Comparison of ENCODE assay signal across 21 cellular contexts in the genomic region with DNA sequence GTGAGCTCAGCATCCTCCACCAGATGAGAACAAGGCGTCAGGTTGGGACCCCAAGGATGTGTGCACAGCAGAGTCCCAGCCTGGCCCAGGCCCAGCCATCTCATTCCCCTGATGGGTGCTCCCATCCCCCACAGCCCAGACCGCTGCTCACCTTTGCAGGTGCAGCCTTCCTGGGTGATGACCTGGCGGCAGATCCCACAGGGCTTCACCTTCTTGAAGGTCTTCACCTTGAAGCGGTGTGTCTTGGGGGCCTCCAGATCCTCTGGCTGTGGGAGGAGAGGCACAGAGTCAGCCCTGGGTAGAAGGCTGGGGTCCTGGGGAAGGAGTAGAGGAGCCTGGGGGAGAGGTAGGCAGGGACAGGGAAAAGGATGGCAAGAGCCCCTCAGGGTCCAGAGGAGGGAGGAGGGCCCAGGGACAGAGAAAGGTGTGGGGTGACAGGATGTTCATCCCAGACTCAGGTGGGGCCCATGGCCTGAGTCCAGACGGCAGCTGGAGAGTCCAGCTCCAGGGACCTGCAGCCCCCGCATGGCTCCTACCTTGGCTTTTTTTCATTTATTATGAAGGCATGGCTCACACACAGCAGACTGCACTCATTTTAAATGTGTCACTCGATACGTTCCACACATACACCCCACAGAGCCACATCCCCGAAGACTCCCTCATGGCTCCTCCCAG. TPM values are rescaled to one million over a fixed set of nuclear protein-coding genes. Genes with fewer than 3 reads are reported as not detected.
DNase-seq lines count a peak whose midpoint lies in the region; ATAC-seq, FAIRE-seq and TF ChIP-seq lines count a peak whose summit lies in the region.
"Had no signal": no experiment of that assay in that cellular context is flagged by ENCODE, and none has a peak within 500 bp of the region (broad histone marks: within the 10 kb centered on the region; RNA-seq: fewer than 3 reads in every experiment).

No MANE protein-coding gene starts in this region.

- H3K9ac ChIP-seq in kidney (ENCODE audit: low read length in 2 of 2) (no peak overlapping the region), HepG2 (ENCODE audit: insufficient read depth, low read depth, low read length) (no peak overlapping the region)

- H3K4me2 ChIP-seq in HepG2 (ENCODE audit: low read depth, low read length): no peak overlapping the region
- H3K4me2 ChIP-seq: A549 had no signal

- H2AFZ ChIP-seq in HepG2 (ENCODE audit: low read length): no peak overlapping the region

- FAIRE-seq in kidney (lab: Jason Lieb, UNC): no peak
- FAIRE-seq in HepG2 (lab: Jason Lieb, UNC): no peak
- FAIRE-seq: A549, GM12878 had no signal

- DNase-seq in cardiac septum (ENCODE audit: low spot score) (peak; percentile 64), Right ventricle myocardium superior (no peak), body of pancreas (no peak), kidney (peak; percentile 75), sciatic nerve (ENCODE audit: low spot score) (peak; percentile 56), NCI-H446 (lab: John Stamatoyannopoulos, UW) (no peak), HepG2 (ENCODE audit: low spot score) (no peak), H7 (no peak)
- DNase-seq: AML-193; CD8-positive, alpha-beta T cell; DMS 273 treated with DMSO at 0.1 percent for 48 hours; DMS53; DND-41; EL; HCEC 1CT; IMR-90 had no signal

- CTCF ChIA-PET in HepG2 (lab: Yijun Ruan, JAX; ENCODE audit: low intra/inter-chr PET ratio, low total read pairs): interaction anchor here (0.8 kb wide), 1 partner anchor 206 kb away, joined by 3 read pairs; no protein-coding TSS in a partner anchor

- TF ChIP-seq POLR2A in body of pancreas (IDR thresholded peaks at IDR 0.05) (no peak), HepG2 (IDR thresholded peaks at IDR 0.05; ENCODE audit: insufficient read depth in 1 of 2, low read depth in 2 of 2, low read length in 2 of 2) (no peak)

- H4K20me1 ChIP-seq in HepG2 (ENCODE audit: insufficient read depth, low read length): no peaks in the 10 kb centered on the region

- in situ Hi-C loops in HepG2 (cut with HindIII; ENCODE audit: extremely low pct_ligation_motif_present, low pct_unique_long_range_greater_than_20kb): loop anchor here (5.0 kb wide), 2 partner anchors 104 to 199 kb away; no protein-coding TSS in a partner anchor

- no peaks in the 10 kb centered on the region for H3K9me3 ChIP-seq in body of pancreas
- no peaks in the 10 kb centered on the region for H3K9me3 ChIP-seq in kidney (ENCODE audit: control insufficient read depth in 1 of 2, low read length in 2 of 2)
- no peaks in the 10 kb centered on the region for H3K9me3 ChIP-seq in HepG2 (ENCODE audit: low read length)
- H3K9me3 ChIP-seq: A549 had no signal

- no peak for TF ChIP-seq RAD21 in HepG2 (CRISPR knock-in tag; IDR thresholded peaks at IDR 0.05)

- TF ChIP-seq EP300 in HepG2 (IDR thresholded peaks at IDR 0.05; ENCODE audit: low read depth in 2 of 2, low read length in 2 of 2) (no peak), HepG2 (CRISPR knock-in tag; IDR thresholded peaks at IDR 0.05; ENCODE audit: borderline replicate concordance) (no peak)

- H3K27ac ChIP-seq in body of pancreas (peak overlapping the region in 3 of 4 donors; percentile 18 to 97 (median 91)), kidney (ENCODE audit: low read depth in 2 of 2, low read length in 2 of 2) (no peak overlapping the region), HepG2 (ENCODE audit: extremely low read length, insufficient read depth, low read length) (no peak overlapping the region)
- H3K27ac ChIP-seq: 22Rv1, HL-60 had no signal

- H3K79me2 ChIP-seq in HepG2 (ENCODE audit: insufficient read depth, low read length): no peaks in the 10 kb centered on the region

- WGBS in body of pancreas, 2 donors: 90 to 93% methylated on average over 9 of the region's 9 CpGs
- WGBS in HepG2 (ENCODE audit: low lambda C conversion rate): 11% methylated on average over 9 of the region's 9 CpGs

- intact Hi-C loops in cardiac septum (cut with DNase I) (no loop called here), Right ventricle myocardium superior (cut with DNase I) (loop anchor here (5.0 kb wide), 1 partner anchor 41 kb away; no protein-coding TSS in a partner anchor), body of pancreas (cut with DNase I) (loop anchor here (5.0 kb wide), 1 partner anchor 204 kb away; no protein-coding TSS in a partner anchor), kidney (cut with DNase I) (loop anchor here (5.0 to 10.0 kb wide), 2 partner anchors 96 to 204 kb away; no protein-coding TSS in a partner anchor), sciatic nerve (cut with DNase I) (loop anchor here (5.0 kb wide), 2 partner anchors 41 to 204 kb away; no protein-coding TSS in a partner anchor), HepG2 (cut with micrococcal nuclease; ENCODE audit: unreplicated experiment) (no loop called here)

- POLR2A ChIA-PET in HepG2 (lab: Yijun Ruan, JAX): no interaction called here

- H3K4me1 ChIP-seq in body of pancreas (peaks cover 87% of the 10 kb centered on the region), kidney (ENCODE audit: control insufficient read depth in 1 of 2, insufficient read depth in 1 of 2, low read depth in 1 of 2, low read length in 2 of 2) (peaks cover 9 to 31% of the 10 kb centered on the region in 2 donors), HepG2 (ENCODE audit: insufficient read depth, low read length) (peaks cover 21% of the 10 kb centered on the region)

- no peaks in the 10 kb centered on the region for H3K27me3 ChIP-seq in body of pancreas
- peaks cover 8 to 27% of the 10 kb centered on the region in 2 experiments; a peak in 3 of 5 replicates for H3K27me3 ChIP-seq in HepG2 (ENCODE audit: control insufficient read depth in 1 of 2, insufficient read depth in 2 of 2, low read length in 2 of 2)
- no peaks in the 10 kb centered on the region for H3K27me3 ChIP-seq in H7 (ENCODE audit: control insufficient read depth, insufficient read depth, low read length)

- ATAC-seq in Right ventricle myocardium superior (ENCODE audit: poor library complexity) (no peak), body of pancreas (no peak), sciatic nerve (no peak), HepG2 (no peak)
- ATAC-seq: A549; CD8-positive, alpha-beta T cell; GM12878 had no signal

- no TSS peak for BruUV-seq in HepG2 (replicated peaks; lab: Mats Ljungman, UMichigan)

- H3K4me3 ChIP-seq in body of pancreas (no peak overlapping the region), kidney (ENCODE audit: low read length in 2 of 2) (no peak overlapping the region), HepG2 (replicated peaks in 1 of 3; ENCODE audit: insufficient read depth in 1 of 3, low read depth in 2 of 3, low read length in 3 of 3) (no peak overlapping the region), H7 (ENCODE audit: insufficient read depth, low read depth, low read length) (no peak overlapping the region)
- H3K4me3 ChIP-seq: A549, GM12878 had no signal

- TF ChIP-seq CTCF in body of pancreas (IDR thresholded peaks at IDR 0.05) (no peak), kidney (IDR thresholded peaks at IDR 0.05; ENCODE audit: borderline replicate concordance, extremely low read depth, insufficient read depth) (no peak), HepG2 (CRISPR knock-in tag; IDR thresholded peaks at IDR 0.05) (no peak)

- H3K36me3 ChIP-seq in body of pancreas (replicated peaks in 1 of 2; ENCODE audit: insufficient read depth in 1 of 2, low read depth in 2 of 2): peaks cover 0 to 2% of the 10 kb centered on the region in 2 donors
- H3K36me3 ChIP-seq in kidney (ENCODE audit: control insufficient read depth in 1 of 2, insufficient read depth in 2 of 2, low read length in 2 of 2): no peaks in the 10 kb centered on the region
- no peaks in the 10 kb centered on the region for H3K36me3 ChIP-seq in HepG2 (replicated peaks in 1 of 2; ENCODE audit: control insufficient read depth in 1 of 2, insufficient read depth in 2 of 2, low read length in 2 of 2)
- H3K36me3 ChIP-seq in H7 (replicated peaks; ENCODE audit: control insufficient read depth, insufficient read depth, low read length): no peaks in the 10 kb centered on the region

TF ChIP-seq in HepG2, 621 proteins besides CTCF, POLR2A, EP300 and RAD21 (continues in another document):
- no peak for TF ChIP-seq HIVEP1 (CRISPR knock-in tag; IDR thresholded peaks at IDR 0.05)
- TF ChIP-seq RXRA (CRISPR knock-in tag; IDR thresholded peaks at IDR 0.05): no peak

RNA-seq across cellular contexts. Expression of a gene that starts 11.9 kb away (rescaled TPM):
- total RNA-seq in cardiac septum (870 TPM), Right ventricle myocardium superior (722 TPM), body of pancreas (100 to 1,000 TPM; 168 to 174 TPM), kidney (471 TPM), sciatic nerve (703 TPM), HepG2 (2016; rRNA removed; fragmentation: Illumina TruSeq; extraction: Trizol) (1.9 TPM in 2 replicates)
- polyA plus RNA-seq in kidney (ENCODE audit: insufficient read depth, low read depth, low replicate concordance) (44.8 TPM), HepG2 (2011; rRNA removed) (118 and 127 TPM in 2 replicates)
- total RNA-seq in HepG2 (2016; cell fraction: cytosol; rRNA removed; fragmentation: Illumina TruSeq; extraction: Trizol; ENCODE audit: low read depth): 0.51 and 0.71 TPM in 2 replicates
- 1.1 and 1.7 TPM in 2 replicates for total RNA-seq in HepG2 (2016; cell fraction: insoluble cytoplasmic fraction; rRNA removed; fragmentation: Illumina TruSeq; extraction: Trizol)
- 1.9 and 2.2 TPM in 2 replicates for total RNA-seq in HepG2 (2016; cell fraction: membrane; rRNA removed; fragmentation: Illumina TruSeq; extraction: Trizol)
- total RNA-seq in HepG2 (2016; cell fraction: nucleus; rRNA removed; fragmentation: Illumina TruSeq; extraction: Trizol): 3.7 and 4.7 TPM in 2 replicates
- 72.1 and 78.8 TPM in 2 replicates for polyA plus RNA-seq in HepG2 (2011; cell fraction: cytosol; rRNA removed)
- 302 and 373 TPM in 2 replicates for polyA plus RNA-seq in HepG2 (2011; cell fraction: nucleus; rRNA removed)
- 63.6 and 87.8 TPM in 2 replicates for polyA plus RNA-seq in HepG2 (2012)
- polyA plus RNA-seq in HepG2 (2016; cell fraction: cytosol; fragmentation: Illumina TruSeq; extraction: Trizol; ENCODE audit: low read depth): 0.35 and 0.62 TPM in 2 replicates
- 1.3 and 1.7 TPM in 2 replicates for polyA plus RNA-seq in HepG2 (2016; cell fraction: insoluble cytoplasmic fraction; fragmentation: Illumina TruSeq; extraction: Trizol; ENCODE audit: low read depth)
- 0.73 and 0.90 TPM in 2 replicates for polyA plus RNA-seq in HepG2 (2016; cell fraction: membrane; fragmentation: Illumina TruSeq; extraction: Trizol; ENCODE audit: low read depth)
- polyA plus RNA-seq in HepG2 (2016; cell fraction: nucleus; fragmentation: Illumina TruSeq; extraction: Trizol; ENCODE audit: insufficient read depth, low read depth): 1.9 and 2.0 TPM in 2 replicates
- polyA minus RNA-seq in HepG2 (2011; rRNA and poly(A)+ RNA removed; ENCODE audit: low replicate concordance): 3.6 and 445 TPM in 2 replicates
- 116 and 155 TPM in 2 replicates for polyA minus RNA-seq in HepG2 (2011; cell fraction: cytosol; rRNA and poly(A)+ RNA removed)
- 504 and 544 TPM in 2 replicates for polyA minus RNA-seq in HepG2 (2011; cell fraction: nucleus; rRNA and poly(A)+ RNA removed)
- 3.1 and 3.8 TPM in 2 replicates for total RNA-seq in H7 (2014; rRNA removed; shearing (Covaris generic))
- total RNA-seq: CD8-positive, alpha-beta T cell; G401 had no signal

Comparison
In these comparisons a context has a peak if more than half of its experiments do, and no peak if none do; other contexts are left out.
1. DNase-seq: peak in cardiac septum (single experiment), kidney (single experiment) and sciatic nerve (single experiment); none in Right ventricle myocardium superior (single experiment), body of pancreas (0 of 4), NCI-H446 (0 of 2), HepG2 (single experiment) and H7 (single experiment).
2. intact Hi-C loops: an anchor here in Right ventricle myocardium superior (5.0 kb wide), body of pancreas (5.0 kb wide), kidney (5.0 to 10.0 kb wide) and sciatic nerve (5.0 kb wide); none called in cardiac septum and HepG2.
3. H3K27ac ChIP-seq: peak in body of pancreas (3 of 4); none in kidney (0 of 2) and HepG2 (single experiment).
4. RNA of a gene that starts 11.9 kb away (total RNA-seq): 870 TPM in cardiac septum (single experiment), 722 TPM in Right ventricle myocardium superior (single experiment), 703 TPM in sciatic nerve (single experiment), 471 TPM in kidney (single experiment) and 168 to 174 TPM in body of pancreas; 3.1 to 3.8 TPM in H7 and 0.51 to 4.7 TPM in HepG2; every median in the first group is over 10 times any median in the second.